Comparison of ENCODE assay signal across 1 cellular context in the genomic region with DNA sequence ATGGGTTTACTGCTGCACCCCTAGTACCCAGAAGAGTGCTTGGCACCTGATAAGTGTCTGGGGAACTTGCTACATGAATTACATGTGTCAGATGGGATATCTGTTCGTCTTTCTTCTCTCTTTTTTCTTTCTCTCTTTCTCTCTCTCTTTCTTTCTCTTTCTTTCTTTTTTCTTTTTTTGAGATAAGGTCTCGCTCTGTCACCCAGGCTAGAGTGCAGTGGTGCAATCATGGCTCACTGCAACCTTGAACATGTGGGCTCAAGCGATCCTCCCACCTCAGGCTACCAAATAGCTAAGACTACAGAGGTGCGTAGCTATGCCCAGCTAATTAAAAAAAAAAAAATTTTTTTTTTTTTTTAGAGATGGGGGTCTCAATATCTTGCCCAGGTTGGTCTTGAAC.
TF ChIP-seq lines count a peak whose summit lies in the region.

No MANE protein-coding gene starts in this region.

TF ChIP-seq in HepG2, 621 proteins besides CTCF, POLR2A, EP300 and RAD21:
- TF ChIP-seq, protein P1, sequence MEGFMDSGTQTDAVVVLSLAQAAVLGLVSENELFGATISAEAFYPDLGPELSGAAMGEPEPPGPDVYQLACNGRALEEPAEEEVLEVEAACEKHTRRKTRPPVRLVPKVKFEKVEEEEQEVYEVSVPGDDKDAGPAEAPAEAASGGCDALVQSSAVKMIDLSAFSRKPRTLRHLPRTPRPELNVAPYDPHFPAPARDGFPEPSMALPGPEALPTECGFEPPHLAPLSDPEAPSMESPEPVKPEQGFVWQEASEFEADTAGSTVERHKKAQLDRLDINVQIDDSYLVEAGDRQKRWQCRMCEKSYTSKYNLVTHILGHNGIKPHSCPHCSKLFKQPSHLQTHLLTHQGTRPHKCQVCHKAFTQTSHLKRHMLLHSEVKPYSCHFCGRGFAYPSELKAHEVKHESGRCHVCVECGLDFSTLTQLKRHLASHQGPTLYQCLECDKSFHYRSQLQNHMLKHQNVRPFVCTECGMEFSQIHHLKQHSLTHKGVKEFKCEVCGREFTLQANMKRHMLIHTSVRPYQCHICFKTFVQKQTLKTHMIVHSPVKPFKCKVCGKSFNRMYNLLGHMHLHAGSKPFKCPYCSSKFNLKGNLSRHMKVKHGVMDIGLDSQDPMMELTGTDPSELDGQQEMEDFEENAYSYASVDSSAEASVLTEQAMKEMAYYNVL (CRISPR knock-in tag; IDR thresholded peaks at IDR 0.05; ENCODE audit: borderline replicate concordance) = peak; percentile 62; the same call in 1 of the 2 replicates
- TF ChIP-seq ZNF841 (CRISPR knock-in tag; IDR thresholded peaks at IDR 0.05; ENCODE audit: borderline replicate concordance) = no peak
- TF ChIP-seq CEBPB (IDR thresholded peaks at IDR 0.05; ENCODE audit: borderline replicate concordance, low read depth, low read length) = peak; percentile 19; the same call in 1 of the 2 replicates
- no peak for TF ChIP-seq ZFP37 (CRISPR knock-in tag; IDR thresholded peaks at IDR 0.05; ENCODE audit: borderline replicate concordance)
- peak; percentile 23; the same call in 1 of the 2 replicates for TF ChIP-seq CEBPG (CRISPR knock-in tag; IDR thresholded peaks at IDR 0.05)
- TF ChIP-seq, protein P2, sequence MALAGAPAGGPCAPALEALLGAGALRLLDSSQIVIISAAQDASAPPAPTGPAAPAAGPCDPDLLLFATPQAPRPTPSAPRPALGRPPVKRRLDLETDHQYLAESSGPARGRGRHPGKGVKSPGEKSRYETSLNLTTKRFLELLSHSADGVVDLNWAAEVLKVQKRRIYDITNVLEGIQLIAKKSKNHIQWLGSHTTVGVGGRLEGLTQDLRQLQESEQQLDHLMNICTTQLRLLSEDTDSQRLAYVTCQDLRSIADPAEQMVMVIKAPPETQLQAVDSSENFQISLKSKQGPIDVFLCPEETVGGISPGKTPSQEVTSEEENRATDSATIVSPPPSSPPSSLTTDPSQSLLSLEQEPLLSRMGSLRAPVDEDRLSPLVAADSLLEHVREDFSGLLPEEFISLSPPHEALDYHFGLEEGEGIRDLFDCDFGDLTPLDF (CRISPR knock-in tag; IDR thresholded peaks at IDR 0.05) = no peak
